In genomic region chr3:39541917-39542329, GRCh38 we compare ENCODE assay signal across 7 cellular contexts.
DNase-seq lines count a peak whose midpoint lies in the region; ATAC-seq and TF ChIP-seq lines count a peak whose summit lies in the region.

No MANE protein-coding gene starts in this region.

- H3K27ac ChIP-seq in endodermal cell (ENCODE audit: low read depth, low read length): no peak overlapping the region

- peak; percentile 42 for TF ChIP-seq CTCF in GM12873 (IDR thresholded peaks at IDR 0.05; ENCODE audit: insufficient read depth, low read depth, low read length, missing control alignments)
- TF ChIP-seq CTCF in endodermal cell (conservative IDR thresholded peaks at IDR 0.05): peak; percentile 84

- peaks cover 13% of the 10 kb centered on the region for H3K9me3 ChIP-seq in endodermal cell (ENCODE audit: control insufficient read depth, low read length)

- H3K27me3 Mint-ChIP-seq in endodermal cell (ENCODE audit: insufficient read depth): no peaks in the 10 kb centered on the region

- no peaks in the 10 kb centered on the region for H3K4me1 ChIP-seq in endodermal cell (ENCODE audit: control insufficient read depth, insufficient read depth, low read length)

- peaks cover 10% of the 10 kb centered on the region for H3K9me3 Mint-ChIP-seq in endodermal cell

- H3K36me3 Mint-ChIP-seq in endodermal cell (ENCODE audit: low read depth): peaks cover 2% of the 10 kb centered on the region

- ATAC-seq in GM19035 (IDR thresholded peaks at IDR 0.05; ENCODE audit: unreplicated experiment): no peak

- peaks cover 20% of the 10 kb centered on the region for H3K4me1 Mint-ChIP-seq in endodermal cell

- no peak overlapping the region for H3K4me3 ChIP-seq in endodermal cell (ENCODE audit: low read length)

- no peaks in the 10 kb centered on the region for H3K36me3 ChIP-seq in endodermal cell (ENCODE audit: control insufficient read depth, insufficient read depth, low read length)

- no peak overlapping the region for H3K4me3 Mint-ChIP-seq in endodermal cell

- H3K27me3 ChIP-seq in endodermal cell (ENCODE audit: control insufficient read depth, insufficient read depth, low read length, poor library complexity, severe bottlenecking): no peaks in the 10 kb centered on the region

- DNase-seq in NCI-H69 (lab: John Stamatoyannopoulos, UW) (peak; percentile 27), endodermal cell (no peak), putamen (ENCODE audit: low spot score) (peak; percentile 25), UCSD-AML1 (lab: John Stamatoyannopoulos, UW; ENCODE audit: unreplicated experiment) (no peak)
- no peak for DNase-seq in effector CD4-positive, alpha-beta T cell

- no peak overlapping the region for H3K9ac ChIP-seq in endodermal cell (ENCODE audit: extremely low read depth, low read length, poor library complexity, severe bottlenecking)

- WGBS in endodermal cell (ENCODE audit: insufficient coverage in 1 of 2, insufficient read length in 1 of 2), 2 experiments: 63 to 65% methylated on average over 1 to 5 of the region's 5 CpGs

- H3K27ac Mint-ChIP-seq in endodermal cell: no peak overlapping the region

Comparison
In these comparisons a context has a peak if more than half of its experiments do, and no peak if none do; other contexts are left out.
1. DNase-seq: peak in NCI-H69 (single experiment) and putamen (single experiment); none in endodermal cell (single experiment), effector CD4-positive, alpha-beta T cell (single experiment) and UCSD-AML1 (single experiment).